8 cellular contexts compared by ENCODE assay signal in the genomic region with DNA sequence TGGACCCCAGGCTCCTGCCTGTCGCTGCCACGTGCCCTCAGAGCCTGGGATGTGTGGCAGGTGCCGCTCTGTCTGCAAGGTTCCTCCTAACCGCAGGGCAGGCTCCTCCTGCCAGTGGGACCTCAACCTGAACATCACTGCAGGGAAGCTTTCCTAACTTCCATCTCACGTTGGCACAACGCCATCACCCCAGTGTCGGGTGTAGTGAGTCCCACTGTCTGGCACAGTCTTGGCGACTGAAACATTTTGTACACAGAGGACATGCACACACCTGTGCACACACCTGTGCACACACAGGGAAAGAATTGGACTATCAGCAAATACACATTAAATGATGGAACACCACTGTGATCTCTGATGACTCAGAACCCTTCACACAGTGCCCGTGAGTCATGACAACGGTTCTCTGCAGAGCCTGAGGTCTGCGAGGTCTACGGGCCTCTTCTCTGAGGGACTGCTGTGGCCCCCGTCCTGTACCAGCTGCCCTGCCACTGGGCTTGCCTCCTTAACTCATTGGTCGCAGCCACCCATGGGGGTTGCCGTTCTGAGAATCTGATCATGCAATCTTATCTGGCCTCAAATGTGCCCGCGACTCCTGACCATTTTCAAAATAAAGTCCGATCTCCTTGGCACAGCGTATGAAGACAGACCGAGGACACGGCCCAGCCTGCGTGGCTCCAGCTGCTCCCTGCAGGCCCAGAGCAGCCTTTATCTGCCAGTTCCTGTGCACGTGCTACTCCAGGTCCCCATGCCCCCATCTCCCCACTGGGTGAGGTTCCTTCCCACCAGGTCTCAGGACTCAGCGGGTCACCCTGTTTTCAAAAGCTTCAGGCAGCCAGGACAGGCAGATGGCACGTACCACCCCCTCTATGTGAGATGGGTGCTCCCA. TPM values are rescaled to one million over a fixed set of nuclear protein-coding genes. Genes with fewer than 3 reads are reported as not detected.
DNase-seq lines count a peak whose midpoint lies in the region; TF ChIP-seq lines count a peak whose summit lies in the region.

No MANE protein-coding gene starts in this region.

- no peak for TF ChIP-seq CTCF in SK-N-SH (IDR thresholded peaks at IDR 0.05)

- H3K9me2 ChIP-seq in SK-N-SH = no peaks in the 10 kb centered on the region

- H3K36me3 ChIP-seq in SK-N-SH (replicated peaks in 1 of 2; ENCODE audit: control insufficient read depth in 1 of 2, insufficient read depth in 2 of 2, low read length in 1 of 2) (peaks cover 12 to 18% of the 10 kb centered on the region in 2 experiments), skeletal muscle satellite cell (ENCODE audit: insufficient read depth, low read length) (peaks cover 4% of the 10 kb centered on the region)

- DNase-seq in AG08396 (ENCODE audit: low spot score) (peak; percentile 77), HK-2 (ENCODE audit: unreplicated experiment) (peak; percentile 66), SK-N-SH (peak; percentile 58), erythroblast (lab: John Stamatoyannopoulos, UW) (peak; percentile 38 to 40), T-helper 9 cell (no peak), ureter (ENCODE audit: low spot score) (no peak)
- no peak for DNase-seq in central memory CD4-positive, alpha-beta T cell

- H3K4me1 ChIP-seq in SK-N-SH (ENCODE audit: control insufficient read depth in 1 of 2, insufficient read depth in 2 of 2, low read depth in 1 of 2, low read length in 1 of 2) = peaks cover 15 to 19% of the 10 kb centered on the region in 2 experiments; a peak in 3 of 4 replicates
- H3K4me1 ChIP-seq in skeletal muscle satellite cell (ENCODE audit: control insufficient read depth, insufficient read depth, low read length) = peaks cover 18% of the 10 kb centered on the region

- 0 out of 2 replicates have a peak, but pooled peaks cover 3% of the 10 kb centered on the region for H4K20me1 ChIP-seq in SK-N-SH (ENCODE audit: insufficient read depth)

- TF ChIP-seq EP300 in SK-N-SH (IDR thresholded peaks at IDR 0.05; ENCODE audit: borderline replicate concordance in 1 of 2, low read depth in 1 of 2, low read length in 1 of 2) = no peak; a peak in 1 of 4 replicates

- peak overlapping the region; percentile 64 to 70 for H3K27ac ChIP-seq in SK-N-SH (ENCODE audit: low read depth in 2 of 2, low read length in 1 of 2)

- H3K27me3 ChIP-seq in SK-N-SH (ENCODE audit: insufficient read depth) (no peaks in the 10 kb centered on the region), skeletal muscle satellite cell (ENCODE audit: control insufficient read depth, insufficient read depth, low read length) (no peaks in the 10 kb centered on the region)

- TF ChIP-seq POLR2A in erythroblast (IDR thresholded peaks at IDR 0.05; ENCODE audit: low read length) = no peak

- WGBS in SK-N-SH (ENCODE audit: low lambda C conversion rate) = 47% methylated on average over 24 of the region's 25 CpGs

- CTCF ChIA-PET in SK-N-SH (lab: Yijun Ruan, JAX) = interaction anchor here (0.6 to 4.0 kb wide), 29 partner anchors 10 to 399 kb away, joined by 3 to 37 read pairs (median 5); a partner anchor contains a TSS

- TF ChIP-seq RAD21 in SK-N-SH (IDR thresholded peaks at IDR 0.05; ENCODE audit: low read length) = no peak

- POLR2A ChIA-PET in SK-N-SH (lab: Yijun Ruan, JAX) = interaction anchor here (0.6 to 1.0 kb wide), 3 partner anchors 17 to 107 kb away, joined by 3 to 4 read pairs (median 3); no protein-coding TSS in a partner anchor

- H3K9ac ChIP-seq in SK-N-SH = no peak overlapping the region
- H3K9ac ChIP-seq in skeletal muscle satellite cell (ENCODE audit: low read depth, low read length) = no peak overlapping the region

- H3K4me2 ChIP-seq in SK-N-SH = peak overlapping the region; percentile 54
- peak overlapping the region; percentile 51 for H3K4me2 ChIP-seq in skeletal muscle satellite cell (ENCODE audit: low read length)

- H2AFZ ChIP-seq in SK-N-SH (ENCODE audit: low read depth) = no peak overlapping the region

- H3K9me3 ChIP-seq in SK-N-SH (no peaks in the 10 kb centered on the region), skeletal muscle satellite cell (replicated peaks; ENCODE audit: low read length) (no peaks in the 10 kb centered on the region)

- peaks cover 24% of the 10 kb centered on the region; the same call in 1 of the 2 replicates for H3K79me2 ChIP-seq in SK-N-SH (ENCODE audit: insufficient read depth)

- H3K4me3 ChIP-seq in SK-N-SH (ENCODE audit: low read depth in 2 of 2, low read length in 1 of 2) (0 out of 4 replicates have a peak overlapping the region, but pooled peaks of 1 of the 2 experiments have one; percentile 8), skeletal muscle satellite cell (ENCODE audit: low read length) (no peak overlapping the region)

- peaks cover 24% of the 10 kb centered on the region for H3F3A ChIP-seq in SK-N-SH (replicated peaks; ENCODE audit: insufficient read depth)

TF ChIP-seq in SK-N-SH, 30 proteins besides CTCF, POLR2A, EP300 and RAD21 (continues in another document):
- peak; percentile 69; the same call in 1 of the 2 replicates for TF ChIP-seq TCF12 (IDR thresholded peaks at IDR 0.05)
- TF ChIP-seq NFIC (IDR thresholded peaks at IDR 0.05; ENCODE audit: borderline replicate concordance) = no peak
- TF ChIP-seq RXRA (IDR thresholded peaks at IDR 0.05; ENCODE audit: borderline replicate concordance, low read depth) = no peak
- 0 out of 2 replicates have a peak, but pooled peaks have one; percentile 37 for TF ChIP-seq SIN3A (IDR thresholded peaks at IDR 0.05; ENCODE audit: borderline replicate concordance, low read depth, low read length)
- no peak for TF ChIP-seq FOXJ3 (CRISPR knock-in tag; IDR thresholded peaks at IDR 0.05)
- TF ChIP-seq EZH2phosphoT487 (IDR thresholded peaks at IDR 0.05; ENCODE audit: borderline replicate concordance, low read depth) = no peak
- no peak for TF ChIP-seq NRF1 (IDR thresholded peaks at IDR 0.05; ENCODE audit: low read depth, low read length)
- no peak for TF ChIP-seq ELF1 (IDR thresholded peaks at IDR 0.05)
- no peak for TF ChIP-seq TAF1 (IDR thresholded peaks at IDR 0.05; ENCODE audit: borderline replicate concordance, low read depth, low read length)
- TF ChIP-seq, protein P1, sequence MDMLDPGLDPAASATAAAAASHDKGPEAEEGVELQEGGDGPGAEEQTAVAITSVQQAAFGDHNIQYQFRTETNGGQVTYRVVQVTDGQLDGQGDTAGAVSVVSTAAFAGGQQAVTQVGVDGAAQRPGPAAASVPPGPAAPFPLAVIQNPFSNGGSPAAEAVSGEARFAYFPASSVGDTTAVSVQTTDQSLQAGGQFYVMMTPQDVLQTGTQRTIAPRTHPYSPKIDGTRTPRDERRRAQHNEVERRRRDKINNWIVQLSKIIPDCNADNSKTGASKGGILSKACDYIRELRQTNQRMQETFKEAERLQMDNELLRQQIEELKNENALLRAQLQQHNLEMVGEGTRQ (IDR thresholded peaks at IDR 0.05; ENCODE audit: borderline replicate concordance, low read depth, low read length) = no peak
- TF ChIP-seq, protein P2, sequence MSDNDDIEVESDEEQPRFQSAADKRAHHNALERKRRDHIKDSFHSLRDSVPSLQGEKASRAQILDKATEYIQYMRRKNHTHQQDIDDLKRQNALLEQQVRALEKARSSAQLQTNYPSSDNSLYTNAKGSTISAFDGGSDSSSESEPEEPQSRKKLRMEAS (IDR thresholded peaks at IDR 0.05; ENCODE audit: low read depth) = peak; percentile 57; the same call in 1 of the 2 replicates
- no peak for TF ChIP-seq POLR2AphosphoS5 (IDR thresholded peaks at IDR 0.05; ENCODE audit: low read depth, low read length)
- TF ChIP-seq SMC3 (IDR thresholded peaks at IDR 0.05; ENCODE audit: low read depth, low read length) = no peak
- TF ChIP-seq CHD2 (IDR thresholded peaks at IDR 0.05; ENCODE audit: low read length, partially characterized antibody) = no peak
- no peak for TF ChIP-seq MEF2A (IDR thresholded peaks at IDR 0.05; ENCODE audit: borderline replicate concordance, low read depth)
- TF ChIP-seq YY1 (IDR thresholded peaks at IDR 0.05; ENCODE audit: low read depth) = no peak
- no peak for TF ChIP-seq GABPA (IDR thresholded peaks at IDR 0.05; ENCODE audit: low read depth)
- TF ChIP-seq FOSL2 (IDR thresholded peaks at IDR 0.05; ENCODE audit: borderline replicate concordance, low read depth) = peak; percentile 97
- TF ChIP-seq TEAD4 (IDR thresholded peaks at IDR 0.05; ENCODE audit: borderline replicate concordance, insufficient read depth) = no peak
- TF ChIP-seq JUND (IDR thresholded peaks at IDR 0.05) = peak; percentile 85; the same call in 1 of the 2 replicates
- no peak for TF ChIP-seq RCOR1 (IDR thresholded peaks at IDR 0.05; ENCODE audit: low read length)
- TF ChIP-seq, protein P3, sequence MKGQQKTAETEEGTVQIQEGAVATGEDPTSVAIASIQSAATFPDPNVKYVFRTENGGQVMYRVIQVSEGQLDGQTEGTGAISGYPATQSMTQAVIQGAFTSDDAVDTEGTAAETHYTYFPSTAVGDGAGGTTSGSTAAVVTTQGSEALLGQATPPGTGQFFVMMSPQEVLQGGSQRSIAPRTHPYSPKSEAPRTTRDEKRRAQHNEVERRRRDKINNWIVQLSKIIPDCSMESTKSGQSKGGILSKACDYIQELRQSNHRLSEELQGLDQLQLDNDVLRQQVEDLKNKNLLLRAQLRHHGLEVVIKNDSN (IDR thresholded peaks at IDR 0.05; ENCODE audit: borderline replicate concordance, low read depth) = no peak

RNA-seq across cellular contexts. Expression of a gene that starts 7.6 kb away (rescaled TPM):
- 68.6 and 82.9 TPM in 2 replicates for polyA plus RNA-seq in SK-N-SH (2012; rRNA removed)
- polyA plus RNA-seq in SK-N-SH (2012; cell fraction: cytosol; rRNA removed) = 11.2 and 17.5 TPM in 2 replicates
- 417 and 423 TPM in 2 replicates for polyA plus RNA-seq in SK-N-SH (2012; cell fraction: nucleus; rRNA removed)
- 15.9 and 22.3 TPM in 2 replicates for total RNA-seq in skeletal muscle satellite cell (2012; rRNA removed)
- 108 TPM for total RNA-seq in ureter

RNA-seq across cellular contexts. Expression of a gene that starts 23.8 kb away (rescaled TPM):
- polyA plus RNA-seq in SK-N-SH (2012; rRNA removed) = 68.8 and 70.7 TPM in 2 replicates
- 25.2 and 42.6 TPM in 2 replicates for polyA plus RNA-seq in SK-N-SH (2012; cell fraction: cytosol; rRNA removed)
- polyA plus RNA-seq in SK-N-SH (2012; cell fraction: nucleus; rRNA removed) = 38.5 and 58.7 TPM in 2 replicates
- total RNA-seq in skeletal muscle satellite cell (2012; rRNA removed) = 265 and 305 TPM in 2 replicates
- 44.2 TPM for total RNA-seq in ureter

Comparison
In these comparisons a context has a peak if more than half of its experiments do, and no peak if none do; other contexts are left out.
1. DNase-seq: peak in AG08396 (single experiment), HK-2 (single experiment), SK-N-SH (single experiment) and erythroblast (2 of 2); none in central memory CD4-positive, alpha-beta T cell (single experiment), T-helper 9 cell (single experiment) and ureter (single experiment).